4 cellular contexts compared by ENCODE assay signal in genomic region chr9:38399191-38399590, GRCh38. TPM values are rescaled to one million over a fixed set of nuclear protein-coding genes. Genes with fewer than 3 reads are reported as not detected.
"Had no signal": no experiment of that assay in that cellular context is flagged by ENCODE, and none has a peak within 500 bp of the region (broad histone marks: within the 10 kb centered on the region; RNA-seq: fewer than 3 reads in every experiment).

No MANE protein-coding gene starts in this region.

RNA-seq across cellular contexts. Expression of gene IGFBPL1, which starts 25.1 kb away (rescaled TPM):
- total RNA-seq: OCI-LY7, PC-9, Right ventricle myocardium inferior, RPMI7951 had no signal
